37 cellular contexts compared by ENCODE assay signal in the genomic region with DNA sequence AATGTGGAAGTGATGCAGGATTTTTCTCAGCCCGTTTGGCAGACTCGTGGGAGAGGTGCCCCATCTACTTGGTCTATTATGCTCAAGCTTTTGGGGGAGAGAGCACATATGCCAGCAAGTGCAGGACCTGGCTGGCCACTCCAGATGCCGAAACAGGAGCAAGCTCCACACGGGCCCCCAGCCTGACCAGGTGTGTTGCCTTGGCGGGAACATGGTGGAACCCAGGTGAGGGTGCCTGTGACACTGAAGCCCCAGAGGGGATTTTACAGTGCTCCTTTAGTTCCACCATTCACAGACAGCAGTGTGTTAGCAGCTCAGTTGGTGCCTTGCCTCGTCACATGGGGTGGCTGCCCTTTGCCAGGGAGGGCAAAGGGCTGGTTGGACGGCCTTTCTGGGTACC.
"Had no signal": no experiment of that assay in that cellular context is flagged by ENCODE, and none has a peak within 500 bp of the region (broad histone marks: within the 10 kb centered on the region; RNA-seq: fewer than 3 reads in every experiment).

No MANE protein-coding gene starts in this region.

- H3K27ac ChIP-seq: body of pancreas, brain microvascular endothelial cell, breast epithelium, WERI-Rb-1 had no signal

- H3K36me3 ChIP-seq: brain microvascular endothelial cell, breast epithelium, WERI-Rb-1 had no signal

- H3K4me3 ChIP-seq: body of pancreas, breast epithelium had no signal

- ATAC-seq: activated CD4-positive, alpha-beta T cell treated with anti-CD3 and anti-CD28 coated beads for 36 hours; activated CD4-positive, CD25-positive, alpha-beta regulatory T cell treated with anti-CD3 and anti-CD28 coated beads, Interleukin-2, amount 50 U/mL, for 24 hours; activated CD8-positive, alpha-beta memory T cell treated with anti-CD3 and anti-CD28 coated beads, Interleukin-2, amount 10 ng/mL, durations not matched to agents 7 days and 5 days; activated CD8-positive, alpha-beta T cell treated with anti-CD3 and anti-CD28 coated beads, Interleukin-2, amount 10 ng/mL, durations not matched to agents 7 days and 5 days; activated naive CD8-positive, alpha-beta T cell treated with anti-CD3 and anti-CD28 coated beads, Interleukin-2, amount 50 U/mL, for 24 hours; body of pancreas; WTC11 had no signal

- H3K9me3 Mint-ChIP-seq: activated CD4-positive, alpha-beta T cell treated with anti-CD3 and anti-CD28 coated beads, Interleukin-2, amount 10 ng/mL, durations not matched to agents 7 days and 5 days; activated naive CD4-positive, alpha-beta T cell treated with anti-CD3 and anti-CD28 coated beads, Interleukin-2, amount 50 U/mL, for 24 hours; activated naive CD8-positive, alpha-beta T cell treated with anti-CD3 and anti-CD28 coated beads, Interleukin-2, amount 10 ng/mL, durations not matched to agents 7 days and 5 days; activated naive CD8-positive, alpha-beta T cell treated with anti-CD3 and anti-CD28 coated beads, Interleukin-2, amount 50 U/mL, for 24 hours; activated T-helper 2 cell treated with anti-CD3 and anti-CD28 coated beads, Interferon-gamma antibody, Interleukin-2, Interleukin-4, amounts not matched to agents 10 μg/mL and 5 μg/mL and 100 μg/mL, durations not matched to agents 14 hours and 24 hours and 36 hours; T-helper 1 cell treated with Interleukin-12 subunit alpha and Interleukin-12 subunit beta and Interleukin-4 antibody, amounts not matched to agents 30 μg/mL and 1 μg/mL, for 36 hours had no signal

- DNase-seq: activated CD4-positive, alpha-beta memory T cell treated with anti-CD3 and anti-CD28 coated beads, Interleukin-2, amount 10 ng/mL, durations not matched to agents 7 days and 5 days; activated CD4-positive, alpha-beta T cell treated with anti-CD3 and anti-CD28 coated beads for 1 hour; activated CD4-positive, alpha-beta T cell treated with anti-CD3 and anti-CD28 coated beads for 36 hours; activated CD4-positive, alpha-beta T cell treated with anti-CD3 and anti-CD28 coated beads for 48 hours; activated CD4-positive, alpha-beta T cell treated with anti-CD3 and anti-CD28 coated beads, Interleukin-2, amount 10 ng/mL, durations not matched to agents 7 days and 5 days; activated CD4-positive, alpha-beta T cell treated with anti-CD3 and anti-CD28 coated beads, Interleukin-2, amount 50 U/mL, for 48 hours; activated CD4-positive, CD25-positive, alpha-beta regulatory T cell; activated CD8-positive, alpha-beta memory T cell treated with anti-CD3 and anti-CD28 coated beads for 24 hours; activated CD8-positive, alpha-beta memory T cell treated with anti-CD3 and anti-CD28 coated beads, Interleukin-2, amount 10 ng/mL, durations not matched to agents 7 days and 5 days; activated CD8-positive, alpha-beta memory T cell treated with anti-CD3 and anti-CD28 coated beads, Interleukin-2, amount 50 U/mL, for 48 hours; activated CD8-positive, alpha-beta T cell treated with anti-CD3 and anti-CD28 coated beads, Interleukin-2, amount 10 ng/mL, durations not matched to agents 7 days and 5 days; activated effector memory CD4-positive, alpha-beta T cell treated with Interleukin-2 at 50 U/mL for 16 hours; activated gamma-delta T cell; activated naive CD4-positive, alpha-beta T cell treated with anti-CD3 and anti-CD28 coated beads, Interleukin-2, amount 10 ng/mL, durations not matched to agents 7 days and 5 days; activated naive CD4-positive, alpha-beta T cell treated with Interleukin-2 at 50 U/mL for 16 hours; activated naive CD8-positive, alpha-beta T cell treated with anti-CD3 and anti-CD28 coated beads, Interleukin-2, amount 10 ng/mL, durations not matched to agents 7 days and 5 days; activated naive CD8-positive, alpha-beta T cell treated with anti-CD3 and anti-CD28 coated beads, Interleukin-2, amount 50 U/mL, for 24 hours; activated T-cell treated with anti-CD3 and anti-CD28 coated beads, Interleukin-2, amount 50 U/mL, for 24 hours; activated T-cell treated with anti-CD3 and anti-CD28 coated beads, Interleukin-2, amount 50 U/mL, for 48 hours; amygdala; anterior cingulate cortex; body of pancreas; brain microvascular endothelial cell; central memory CD4-positive, alpha-beta T cell; SW 1271; T-helper 1 cell; T-helper 2 cell; T-helper 9 cell; WERI-Rb-1 had no signal

- H3K4me3 Mint-ChIP-seq: activated CD4-positive, alpha-beta memory T cell treated with anti-CD3 and anti-CD28 coated beads, Interleukin-2, amount 10 ng/mL, durations not matched to agents 7 days and 5 days; activated CD4-positive, alpha-beta T cell treated with anti-CD3 and anti-CD28 coated beads for 36 hours; activated CD4-positive, alpha-beta T cell treated with anti-CD3 and anti-CD28 coated beads, Interleukin-2, amount 10 ng/mL, durations not matched to agents 7 days and 5 days; activated CD8-positive, alpha-beta memory T cell treated with anti-CD3 and anti-CD28 coated beads, Interleukin-2, amount 10 ng/mL, durations not matched to agents 7 days and 5 days; activated CD8-positive, alpha-beta T cell treated with anti-CD3 and anti-CD28 coated beads, Interleukin-2, amount 10 ng/mL, durations not matched to agents 7 days and 5 days; activated naive CD4-positive, alpha-beta T cell treated with anti-CD3 and anti-CD28 coated beads, Interleukin-2, amount 10 ng/mL, durations not matched to agents 7 days and 5 days; activated naive CD4-positive, alpha-beta T cell treated with anti-CD3 and anti-CD28 coated beads, Interleukin-2, amount 50 U/mL, for 24 hours; activated naive CD8-positive, alpha-beta T cell; activated naive CD8-positive, alpha-beta T cell treated with anti-CD3 and anti-CD28 coated beads, Interleukin-2, amount 10 ng/mL, durations not matched to agents 7 days and 5 days; activated naive CD8-positive, alpha-beta T cell treated with anti-CD3 and anti-CD28 coated beads, Interleukin-2, amount 50 U/mL, for 24 hours; activated T-cell treated with anti-CD3 and anti-CD28 coated beads, Interleukin-2, amount 50 U/mL, for 24 hours; T-helper 1 cell treated with Interleukin-12 subunit alpha and Interleukin-12 subunit beta and Interleukin-4 antibody, amounts not matched to agents 30 μg/mL and 1 μg/mL, for 36 hours; T-helper 2 cell treated with Interferon-gamma antibody and Interleukin-4, amounts not matched to agents 5 μg/mL and 100 μg/mL, for 36 hours; WTC11 had no signal

- H3K27me3 Mint-ChIP-seq: activated CD4-positive, alpha-beta memory T cell treated with anti-CD3 and anti-CD28 coated beads, Interleukin-2, amount 10 ng/mL, durations not matched to agents 7 days and 5 days; activated CD4-positive, alpha-beta T cell treated with anti-CD3 and anti-CD28 coated beads for 36 hours; activated CD4-positive, alpha-beta T cell treated with anti-CD3 and anti-CD28 coated beads, Interleukin-2, amount 10 ng/mL, durations not matched to agents 7 days and 5 days; activated CD8-positive, alpha-beta memory T cell treated with anti-CD3 and anti-CD28 coated beads, Interleukin-2, amount 10 ng/mL, durations not matched to agents 7 days and 5 days; activated naive CD4-positive, alpha-beta T cell treated with anti-CD3 and anti-CD28 coated beads, Interleukin-2, amount 10 ng/mL, durations not matched to agents 7 days and 5 days; activated naive CD4-positive, alpha-beta T cell treated with anti-CD3 and anti-CD28 coated beads, Interleukin-2, amount 50 U/mL, for 24 hours; activated naive CD8-positive, alpha-beta T cell; activated naive CD8-positive, alpha-beta T cell treated with anti-CD3 and anti-CD28 coated beads, Interleukin-2, amount 10 ng/mL, durations not matched to agents 7 days and 5 days; activated naive CD8-positive, alpha-beta T cell treated with anti-CD3 and anti-CD28 coated beads, Interleukin-2, amount 50 U/mL, for 24 hours; activated T-cell treated with anti-CD3 and anti-CD28 coated beads, Interleukin-2, amount 50 U/mL, for 24 hours had no signal

- H3K4me1 Mint-ChIP-seq: activated CD4-positive, alpha-beta memory T cell treated with anti-CD3 and anti-CD28 coated beads, Interleukin-2, amount 10 ng/mL, durations not matched to agents 7 days and 5 days; activated CD4-positive, alpha-beta T cell treated with anti-CD3 and anti-CD28 coated beads for 36 hours; activated CD4-positive, alpha-beta T cell treated with anti-CD3 and anti-CD28 coated beads, Interleukin-2, amount 10 ng/mL, durations not matched to agents 7 days and 5 days; activated CD8-positive, alpha-beta memory T cell treated with anti-CD3 and anti-CD28 coated beads, Interleukin-2, amount 10 ng/mL, durations not matched to agents 7 days and 5 days; activated naive CD4-positive, alpha-beta T cell treated with anti-CD3 and anti-CD28 coated beads, Interleukin-2, amount 10 ng/mL, durations not matched to agents 7 days and 5 days; activated naive CD4-positive, alpha-beta T cell treated with anti-CD3 and anti-CD28 coated beads, Interleukin-2, amount 50 U/mL, for 24 hours; activated naive CD8-positive, alpha-beta T cell treated with anti-CD3 and anti-CD28 coated beads, Interleukin-2, amount 10 ng/mL, durations not matched to agents 7 days and 5 days; activated naive CD8-positive, alpha-beta T cell treated with anti-CD3 and anti-CD28 coated beads, Interleukin-2, amount 50 U/mL, for 24 hours; WTC11 had no signal

- H3K36me3 Mint-ChIP-seq: activated CD8-positive, alpha-beta memory T cell treated with anti-CD3 and anti-CD28 coated beads, Interleukin-2, amount 10 ng/mL, durations not matched to agents 7 days and 5 days; activated naive CD4-positive, alpha-beta T cell treated with anti-CD3 and anti-CD28 coated beads, Interleukin-2, amount 10 ng/mL, durations not matched to agents 7 days and 5 days; activated naive CD4-positive, alpha-beta T cell treated with anti-CD3 and anti-CD28 coated beads, Interleukin-2, amount 50 U/mL, for 24 hours; activated naive CD8-positive, alpha-beta T cell; activated naive CD8-positive, alpha-beta T cell treated with anti-CD3 and anti-CD28 coated beads, Interleukin-2, amount 10 ng/mL, durations not matched to agents 7 days and 5 days had no signal

- H3K9me3 ChIP-seq: body of pancreas, breast epithelium had no signal

- H3K27me3 ChIP-seq: body of pancreas, brain microvascular endothelial cell, breast epithelium had no signal

- H3K4me1 ChIP-seq: body of pancreas, breast epithelium had no signal

- H3K27ac Mint-ChIP-seq: activated CD4-positive, alpha-beta memory T cell treated with anti-CD3 and anti-CD28 coated beads, Interleukin-2, amount 10 ng/mL, durations not matched to agents 7 days and 5 days; activated CD4-positive, alpha-beta T cell treated with anti-CD3 and anti-CD28 coated beads for 36 hours; activated CD4-positive, alpha-beta T cell treated with anti-CD3 and anti-CD28 coated beads, Interleukin-2, amount 10 ng/mL, durations not matched to agents 7 days and 5 days; activated CD8-positive, alpha-beta memory T cell treated with anti-CD3 and anti-CD28 coated beads, Interleukin-2, amount 10 ng/mL, durations not matched to agents 7 days and 5 days; activated CD8-positive, alpha-beta T cell treated with anti-CD3 and anti-CD28 coated beads, Interleukin-2, amount 10 ng/mL, durations not matched to agents 7 days and 5 days; activated naive CD4-positive, alpha-beta T cell treated with anti-CD3 and anti-CD28 coated beads, Interleukin-2, amount 10 ng/mL, durations not matched to agents 7 days and 5 days; activated naive CD4-positive, alpha-beta T cell treated with anti-CD3 and anti-CD28 coated beads, Interleukin-2, amount 50 U/mL, for 24 hours; activated naive CD8-positive, alpha-beta T cell; activated naive CD8-positive, alpha-beta T cell treated with anti-CD3 and anti-CD28 coated beads, Interleukin-2, amount 10 ng/mL, durations not matched to agents 7 days and 5 days; activated naive CD8-positive, alpha-beta T cell treated with anti-CD3 and anti-CD28 coated beads, Interleukin-2, amount 50 U/mL, for 24 hours; activated T-cell treated with anti-CD3 and anti-CD28 coated beads, Interleukin-2, amount 50 U/mL, for 24 hours; activated T-helper 2 cell treated with anti-CD3 and anti-CD28 coated beads, Interferon-gamma antibody, Interleukin-2, Interleukin-4, amounts not matched to agents 10 μg/mL and 5 μg/mL and 100 μg/mL, durations not matched to agents 14 hours and 24 hours and 36 hours; T-helper 1 cell treated with Interleukin-12 subunit alpha and Interleukin-12 subunit beta and Interleukin-4 antibody, amounts not matched to agents 30 μg/mL and 1 μg/mL, for 36 hours; T-helper 2 cell treated with Interferon-gamma antibody and Interleukin-4, amounts not matched to agents 5 μg/mL and 100 μg/mL, for 36 hours; WTC11 had no signal
